In the genomic region with DNA sequence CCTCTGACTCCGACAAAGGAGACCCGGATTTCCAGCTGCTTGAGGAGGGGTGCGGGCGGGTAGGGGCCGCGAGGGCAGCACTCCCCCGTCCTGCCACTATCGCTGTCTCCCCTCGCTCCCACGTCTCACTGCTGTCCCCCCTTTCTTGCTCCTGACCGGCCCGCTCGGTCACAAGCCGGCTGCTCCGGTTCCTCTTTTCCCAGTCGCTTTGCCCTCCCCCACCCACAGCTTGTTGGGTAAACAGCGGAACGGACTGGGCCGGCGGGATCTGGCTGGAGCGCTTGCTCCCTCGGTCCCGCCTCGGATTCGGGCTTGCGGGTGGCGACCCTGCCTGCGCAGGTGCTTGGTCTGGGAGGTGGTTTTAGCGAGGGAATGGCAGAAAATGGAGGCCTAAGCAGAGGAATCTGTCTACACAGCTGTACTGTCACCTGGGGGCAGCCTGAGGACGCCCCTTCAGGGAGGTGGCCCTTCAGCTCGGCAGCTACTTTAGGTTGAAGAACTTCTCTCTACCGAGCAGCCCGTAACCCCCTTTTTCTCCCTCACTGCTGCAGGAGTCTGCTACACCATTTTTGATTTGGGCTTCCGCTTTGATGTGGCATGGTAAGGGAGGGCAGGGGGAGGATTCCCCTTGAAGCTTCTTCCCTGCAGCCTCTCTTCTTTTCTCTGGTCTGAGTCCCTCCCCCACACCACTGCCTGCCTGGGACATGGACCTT, we compare ENCODE assay signal across 8 cellular contexts. TPM values are rescaled to one million over a fixed set of nuclear protein-coding genes. Genes with fewer than 3 reads are reported as not detected.
DNase-seq lines count a peak whose midpoint lies in the region; ATAC-seq, FAIRE-seq and TF ChIP-seq lines count a peak whose summit lies in the region.

No MANE protein-coding gene starts in this region.

- peaks cover 13% of the 10 kb centered on the region for H3K9me1 ChIP-seq in K562 (ENCODE audit: control insufficient read depth, insufficient read depth, low read length)

- peaks cover 61% of the 10 kb centered on the region for H3K36me3 ChIP-seq in K562 (ENCODE audit: control insufficient read depth, insufficient read depth, low read length)

- intact Hi-C loops in K562 (cut with micrococcal nuclease) = loop anchor here (2.0 kb wide), 1 partner anchor 15 kb away; the partner anchor contains the start of gene CCDC24

- under 1% methylated on average over 32 of the region's 34 CpGs for WGBS in K562 (ENCODE audit: insufficient coverage, low coverage, missing lambda C conversion rate)

- no peak for TF ChIP-seq EP300 in K562 (IDR thresholded peaks at IDR 0.05; ENCODE audit: low read length)

- TF ChIP-seq CTCF in K562 (IDR thresholded peaks at IDR 0.05 in 2 of 3, conservative IDR thresholded peaks at IDR 0.05 in 1 of 3; ENCODE audit: insufficient read depth in 2 of 3, low read depth in 1 of 3, low read length in 3 of 3) = no peak

- peak overlapping the region; percentile 89 for H3K27ac ChIP-seq in K562 (ENCODE audit: extremely low read depth, low read depth, low read length)

- no peaks in the 10 kb centered on the region for H3K9me3 ChIP-seq in K562 (replicated peaks; ENCODE audit: control insufficient read depth, insufficient read depth, low read depth, low read length)

- CTCF ChIA-PET in K562 (lab: Yijun Ruan, JAX; ENCODE audit: low intra/inter-chr PET ratio) = no interaction called here

- H2AFZ ChIP-seq in K562 (ENCODE audit: low read depth, low read length) = peak overlapping the region; percentile 97

- no peak; a peak in 1 of 4 replicates for TF ChIP-seq RAD21 in K562 (CRISPR knock-in tag; conservative IDR thresholded peaks at IDR 0.05 in 1 of 2, IDR thresholded peaks at IDR 0.05 in 1 of 2)

- POLR2A ChIA-PET in K562 (lab: Yijun Ruan, JAX) = interaction anchor here (0.5 to 2.5 kb wide), 17 partner anchors 8 to 659 kb away, joined by 3 to 7 read pairs (median 3); no protein-coding TSS in a partner anchor

- ATAC-seq in K562 = peak; percentile 32
- ATAC-seq in HG03108 (IDR thresholded peaks at IDR 0.05; ENCODE audit: unreplicated experiment) = no peak

- H3K9ac ChIP-seq in K562 (ENCODE audit: insufficient read depth in 1 of 2, low read depth in 2 of 2, low read length in 2 of 2) = peak overlapping the region; percentile 88 to 98

- peaks cover 24% of the 10 kb centered on the region for H4K20me1 ChIP-seq in K562 (replicated peaks; ENCODE audit: control insufficient read depth, insufficient read depth, low read length)

- FAIRE-seq in GM19239 (lab: Jason Lieb, UNC) (peak; percentile 35), K562 (lab: Jason Lieb, UNC) (no peak)

- TSS peak; percentile 43 for BruUV-seq in K562 (replicated peaks; lab: Mats Ljungman, UMichigan)

- H3K79me2 ChIP-seq in K562 (ENCODE audit: control insufficient read depth, insufficient read depth, low read length) = peaks cover 64% of the 10 kb centered on the region

- peaks cover 48 to 70% of the 10 kb centered on the region in 2 experiments for H3K4me1 ChIP-seq in K562 (replicated peaks in 1 of 2; ENCODE audit: control insufficient read depth in 2 of 2, insufficient read depth in 2 of 2, low read length in 2 of 2)

- in situ Hi-C loops in K562 (cut with MboI) = no loop called here

- TF ChIP-seq POLR2A in K562 (conservative IDR thresholded peaks at IDR 0.05) = no peak

- peak overlapping the region; percentile 87 for H3K4me3 ChIP-seq in K562
- H3K4me3 ChIP-seq in iPS-11a (ENCODE audit: low read depth, low read length) = peak overlapping the region; percentile 81
- H3K4me3 ChIP-seq in skeletal muscle cell (ENCODE audit: low read depth, low read length) = peak overlapping the region; percentile 94

- H3K27me3 ChIP-seq in K562 (ENCODE audit: control insufficient read depth in 2 of 2, insufficient read depth in 2 of 2, low read length in 2 of 2) = no peaks in the 10 kb centered on the region

- peak overlapping the region; percentile 90 for H3K4me2 ChIP-seq in K562 (ENCODE audit: insufficient read depth, low read length)

- peak; percentile 51 for DNase-seq in Ammon's horn (ENCODE audit: low spot score)
- peak; percentile 35 for DNase-seq in GM19239 (ENCODE audit: insufficient read length, low spot score)
- peak; percentile 83 for DNase-seq in OCI-M1 (lab: John Stamatoyannopoulos, UW)
- peak in 3 of 4 experiments; percentile 39 to 70 (median 70) for DNase-seq in K562 (ENCODE audit: extremely low read depth in 1 of 4, low spot score in 3 of 4)
- no peak for DNase-seq in skeletal muscle cell (ENCODE audit: low read depth)
- no peak for DNase-seq in NK-92 (lab: John Stamatoyannopoulos, UW; ENCODE audit: unreplicated experiment)

RNA-seq across cellular contexts. Expression of gene ATP6V0B, which starts 0.6 kb away (rescaled TPM):
- 240 and 478 TPM in 2 replicates for total RNA-seq in K562 (2011; cell fraction: chromatin; rRNA removed; ENCODE audit: low replicate concordance)
- 771 and 1,062 TPM in 2 replicates for total RNA-seq in K562 (2011; cell fraction: nucleolus; rRNA removed)
- total RNA-seq in K562 (2011; cell fraction: nucleoplasm; rRNA removed) = 571 and 616 TPM in 2 replicates
- total RNA-seq in K562 (2014; rRNA removed) (296 and 328 TPM in 2 replicates), K562 (2014; rRNA removed; fragmentation: Illumina TruSeq; extraction: Trizol) (143 and 167 TPM in 2 replicates), K562 (2015; rRNA removed; fragmentation: Illumina TruSeq; extraction: Trizol) (196 and 203 TPM in 2 replicates), K562 (2021) (279 and 286 TPM in 2 replicates)
- polyA plus RNA-seq in K562 (2011; rRNA removed) (220 and 288 TPM in 2 replicates), K562 (2014; fragmentation: Illumina TruSeq; extraction: Trizol) (186 and 195 TPM in 2 replicates), K562 (2014; fragmentation: Nextera tagmentation; extraction: Ambion mirVana) (100 to 1,000 TPM; 137 to 276 TPM), K562 (2014; rRNA removed) (282 and 348 TPM in 2 replicates)
- 552 and 632 TPM in 2 replicates for polyA plus RNA-seq in K562 (2011; cell fraction: cytosol; rRNA removed)
- polyA plus RNA-seq in K562 (2011; cell fraction: nucleus; rRNA removed) = 601 and 849 TPM in 2 replicates
- 179 and 264 TPM in 2 replicates for polyA plus RNA-seq in K562 (2012)
- polyA minus RNA-seq in K562 (2011; rRNA and poly(A)+ RNA removed) = 127 and 130 TPM in 2 replicates
- 83.6 and 86.7 TPM in 2 replicates for polyA minus RNA-seq in K562 (2011; cell fraction: cytosol; rRNA and poly(A)+ RNA removed)
- polyA minus RNA-seq in K562 (2011; cell fraction: nucleus; rRNA and poly(A)+ RNA removed) = 102 and 149 TPM in 2 replicates

RNA-seq across cellular contexts. Expression of gene B4GALT2, which starts 3.6 kb away (rescaled TPM):
- total RNA-seq in K562 (2011; cell fraction: chromatin; rRNA removed; ENCODE audit: low replicate concordance) = 27.8 and 57.7 TPM in 2 replicates
- total RNA-seq in K562 (2011; cell fraction: nucleolus; rRNA removed) = 51.2 and 57.7 TPM in 2 replicates
- 45.8 and 54.2 TPM in 2 replicates for total RNA-seq in K562 (2011; cell fraction: nucleoplasm; rRNA removed)
- total RNA-seq in K562 (2014; rRNA removed) (86.8 and 116 TPM in 2 replicates), K562 (2014; rRNA removed; fragmentation: Illumina TruSeq; extraction: Trizol) (23.4 and 31.0 TPM in 2 replicates), K562 (2015; rRNA removed; fragmentation: Illumina TruSeq; extraction: Trizol) (43.8 and 45.9 TPM in 2 replicates), K562 (2021) (76.2 and 78.0 TPM in 2 replicates)
- polyA plus RNA-seq in K562 (2011; rRNA removed) (39.0 and 43.9 TPM in 2 replicates), K562 (2014; fragmentation: Illumina TruSeq; extraction: Trizol) (63.7 and 69.7 TPM in 2 replicates), K562 (2014; fragmentation: Nextera tagmentation; extraction: Ambion mirVana) (1 to 10 TPM; 1.3 to 2.8 TPM), K562 (2014; rRNA removed) (71.9 and 85.4 TPM in 2 replicates)
- polyA plus RNA-seq in K562 (2011; cell fraction: cytosol; rRNA removed) = 78.6 and 206 TPM in 2 replicates
- polyA plus RNA-seq in K562 (2011; cell fraction: nucleus; rRNA removed) = 55.1 and 117 TPM in 2 replicates
- polyA plus RNA-seq in K562 (2012) = 44.8 and 50.7 TPM in 2 replicates
- 21.4 and 27.7 TPM in 2 replicates for polyA minus RNA-seq in K562 (2011; rRNA and poly(A)+ RNA removed)
- 40.9 and 42.3 TPM in 2 replicates for polyA minus RNA-seq in K562 (2011; cell fraction: cytosol; rRNA and poly(A)+ RNA removed)
- polyA minus RNA-seq in K562 (2011; cell fraction: nucleus; rRNA and poly(A)+ RNA removed) = 26.7 and 28.3 TPM in 2 replicates

RNA-seq across cellular contexts. Expression of gene DPH2, which starts 5.6 kb away (rescaled TPM):
- total RNA-seq in K562 (2011; cell fraction: chromatin; rRNA removed; ENCODE audit: low replicate concordance) = 110 and 268 TPM in 2 replicates
- total RNA-seq in K562 (2011; cell fraction: nucleolus; rRNA removed) = 191 and 199 TPM in 2 replicates
- 123 and 150 TPM in 2 replicates for total RNA-seq in K562 (2011; cell fraction: nucleoplasm; rRNA removed)
- total RNA-seq in K562 (2014; rRNA removed) (87.5 and 122 TPM in 2 replicates), K562 (2014; rRNA removed; fragmentation: Illumina TruSeq; extraction: Trizol) (31.9 and 39.4 TPM in 2 replicates), K562 (2015; rRNA removed; fragmentation: Illumina TruSeq; extraction: Trizol) (66.8 and 68.1 TPM in 2 replicates), K562 (2021) (94.1 and 97.3 TPM in 2 replicates)
- polyA plus RNA-seq in K562 (2011; rRNA removed) (63.1 and 71.2 TPM in 2 replicates), K562 (2014; fragmentation: Illumina TruSeq; extraction: Trizol) (81.1 and 106 TPM in 2 replicates), K562 (2014; fragmentation: Nextera tagmentation; extraction: Ambion mirVana) (10 to 100 TPM; 17.9 to 27.0 TPM), K562 (2014; rRNA removed) (93.2 and 110 TPM in 2 replicates)
- 117 and 149 TPM in 2 replicates for polyA plus RNA-seq in K562 (2011; cell fraction: cytosol; rRNA removed)
- polyA plus RNA-seq in K562 (2011; cell fraction: nucleus; rRNA removed) = 379 and 380 TPM in 2 replicates
- polyA plus RNA-seq in K562 (2012) = 39.2 and 65.5 TPM in 2 replicates
- polyA minus RNA-seq in K562 (2011; rRNA and poly(A)+ RNA removed) = 50.3 and 52.5 TPM in 2 replicates
- polyA minus RNA-seq in K562 (2011; cell fraction: cytosol; rRNA and poly(A)+ RNA removed) = 35.5 and 48.5 TPM in 2 replicates
- 96.7 and 113 TPM in 2 replicates for polyA minus RNA-seq in K562 (2011; cell fraction: nucleus; rRNA and poly(A)+ RNA removed)

RNA-seq across cellular contexts. Expression of gene CCDC24, which starts 16.0 kb away (rescaled TPM):
- total RNA-seq in K562 (2011; cell fraction: chromatin; rRNA removed; ENCODE audit: low replicate concordance) = 1.4 and 6.8 TPM in 2 replicates
- 5.8 TPM in 2 replicates for total RNA-seq in K562 (2011; cell fraction: nucleolus; rRNA removed)
- 4.1 and 6.1 TPM in 2 replicates for total RNA-seq in K562 (2011; cell fraction: nucleoplasm; rRNA removed)
- total RNA-seq in K562 (2014; rRNA removed) (3.0 and 4.5 TPM in 2 replicates), K562 (2014; rRNA removed; fragmentation: Illumina TruSeq; extraction: Trizol) (0.70 and 1.5 TPM in 2 replicates), K562 (2015; rRNA removed; fragmentation: Illumina TruSeq; extraction: Trizol) (1.7 and 2.2 TPM in 2 replicates), K562 (2021) (4.4 and 5.2 TPM in 2 replicates)
- polyA plus RNA-seq in K562 (2011; rRNA removed) (1.3 and 2.3 TPM in 2 replicates), K562 (2014; fragmentation: Illumina TruSeq; extraction: Trizol) (1.5 and 3.0 TPM in 2 replicates), K562 (2014; fragmentation: Nextera tagmentation; extraction: Ambion mirVana) (under 1 TPM; 0.31 to 0.64 TPM), K562 (2014; rRNA removed) (3.7 and 4.5 TPM in 2 replicates)
- 2.0 and 4.9 TPM in 2 replicates for polyA plus RNA-seq in K562 (2011; cell fraction: cytosol; rRNA removed)
- 6.8 and 13.1 TPM in 2 replicates for polyA plus RNA-seq in K562 (2011; cell fraction: nucleus; rRNA removed)
- 3.7 and 4.3 TPM in 2 replicates for polyA plus RNA-seq in K562 (2012)
- 0.36 and 0.39 TPM in 2 replicates for polyA minus RNA-seq in K562 (2011; rRNA and poly(A)+ RNA removed)
- polyA minus RNA-seq in K562 (2011; cell fraction: cytosol; rRNA and poly(A)+ RNA removed) = 1.1 and 5.4 TPM in 2 replicates
- 1.7 and 2.2 TPM in 2 replicates for polyA minus RNA-seq in K562 (2011; cell fraction: nucleus; rRNA and poly(A)+ RNA removed)

RNA-seq across cellular contexts. Expression of gene IPO13, which starts 28.7 kb away (rescaled TPM):
- 24.0 and 67.1 TPM in 2 replicates for total RNA-seq in K562 (2011; cell fraction: chromatin; rRNA removed; ENCODE audit: low replicate concordance)
- 41.3 and 46.4 TPM in 2 replicates for total RNA-seq in K562 (2011; cell fraction: nucleolus; rRNA removed)
- 28.3 and 29.6 TPM in 2 replicates for total RNA-seq in K562 (2011; cell fraction: nucleoplasm; rRNA removed)
- 17.5 and 27.9 TPM in 2 replicates for total RNA-seq in K562 (2014; rRNA removed)
- total RNA-seq in K562 (2014; rRNA removed; fragmentation: Illumina TruSeq; extraction: Trizol) = 7.8 and 10.0 TPM in 2 replicates
- total RNA-seq in K562 (2015; rRNA removed; fragmentation: Illumina TruSeq; extraction: Trizol) = 16.1 and 16.2 TPM in 2 replicates
- 28.4 and 30.8 TPM in 2 replicates for total RNA-seq in K562 (2021)
- 13.9 and 19.1 TPM in 2 replicates for polyA plus RNA-seq in K562 (2011; rRNA removed)
- 27.1 and 36.4 TPM in 2 replicates for polyA plus RNA-seq in K562 (2011; cell fraction: cytosol; rRNA removed)
- 59.2 and 89.3 TPM in 2 replicates for polyA plus RNA-seq in K562 (2011; cell fraction: nucleus; rRNA removed)
- 27.4 and 30.4 TPM in 2 replicates for polyA plus RNA-seq in K562 (2012)
- 24.7 and 27.1 TPM in 2 replicates for polyA plus RNA-seq in K562 (2014; fragmentation: Illumina TruSeq; extraction: Trizol)
- polyA plus RNA-seq in K562 (2014; fragmentation: Nextera tagmentation; extraction: Ambion mirVana) = 1 to 10 TPM; 7.0 to 9.8 TPM
- 18.6 and 22.0 TPM in 2 replicates for polyA plus RNA-seq in K562 (2014; rRNA removed)
- 18.8 and 24.2 TPM in 2 replicates for polyA minus RNA-seq in K562 (2011; rRNA and poly(A)+ RNA removed)
- 16.5 and 21.7 TPM in 2 replicates for polyA minus RNA-seq in K562 (2011; cell fraction: cytosol; rRNA and poly(A)+ RNA removed)
- polyA minus RNA-seq in K562 (2011; cell fraction: nucleus; rRNA and poly(A)+ RNA removed) = 18.4 and 22.3 TPM in 2 replicates

Comparison
In these comparisons a context has a peak if more than half of its experiments do, and no peak if none do; other contexts are left out.
1. DNase-seq: peak in Ammon's horn (single experiment), GM19239 (single experiment), OCI-M1 (single experiment) and K562 (3 of 4); none in skeletal muscle cell (single experiment) and NK-92 (single experiment).
2. Peak in every context shown above with its lines, with median percentiles within 50 percentile points of each other: H3K4me3 ChIP-seq.